1 cellular context compared by ENCODE assay signal in genomic region chr11:73147771-73148681, GRCh38.
A peak's percentile ranks its signal among the peaks of the same experiment; 100 is the strongest.
TF ChIP-seq lines count a peak whose summit lies in the region.

No MANE protein-coding gene starts in this region.

TF ChIP-seq in HepG2, 621 proteins besides CTCF, POLR2A, EP300 and RAD21:
- TF ChIP-seq ZNF687 (CRISPR knock-in tag; IDR thresholded peaks at IDR 0.05): 0 out of 2 replicates have a peak, but pooled peaks have one; percentile 23
- TF ChIP-seq THAP11 (CRISPR knock-in tag; IDR thresholded peaks at IDR 0.05): no peak
